In the genomic region with DNA sequence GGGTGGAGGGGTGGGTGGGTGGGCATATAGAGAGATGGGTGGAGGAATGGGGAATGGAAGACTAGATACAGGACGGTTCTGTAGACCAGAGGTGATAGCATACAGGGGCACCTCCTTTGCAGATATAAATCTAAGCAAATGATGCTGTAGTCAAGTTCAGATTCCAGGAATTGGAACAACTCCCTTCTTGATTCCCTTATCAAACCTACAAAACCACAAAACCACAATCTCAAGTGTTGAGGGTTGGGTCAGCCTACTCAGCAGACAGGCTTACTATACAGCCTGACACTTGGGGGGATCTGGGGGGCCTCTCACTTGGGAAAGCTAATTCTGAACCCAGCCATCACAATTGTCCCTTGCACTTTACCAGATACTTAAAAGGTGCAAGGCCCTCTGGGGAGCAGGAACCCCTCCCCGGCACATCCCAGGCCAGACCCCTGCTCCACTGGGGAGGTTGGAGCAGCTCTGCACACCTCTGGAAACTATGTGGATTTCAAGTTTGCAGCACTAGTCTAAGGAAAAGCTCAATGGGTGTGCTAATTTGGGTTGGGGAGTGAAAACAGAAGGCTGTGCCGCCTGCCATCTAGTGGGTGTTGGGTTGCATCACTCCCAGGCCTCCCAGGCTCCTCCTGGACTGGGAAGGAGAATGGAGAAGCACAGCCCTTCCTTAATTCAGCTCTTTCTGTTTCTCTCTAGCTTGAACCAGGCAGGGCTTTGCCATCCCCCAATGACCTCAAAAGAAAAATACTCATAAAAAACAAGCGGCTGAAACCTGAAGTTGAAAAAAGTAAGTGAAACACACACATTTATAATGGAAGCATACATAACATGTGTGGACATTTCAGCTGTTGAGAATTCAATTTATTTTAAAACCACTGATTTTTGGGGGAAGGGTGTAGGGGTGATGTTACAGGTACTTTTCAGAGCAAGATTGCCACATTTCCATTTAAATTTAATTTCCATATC, we compare ENCODE assay signal across 8 cellular contexts.
A peak's percentile ranks its signal among the peaks of the same experiment; 100 is the strongest.
DNase-seq lines count a peak whose midpoint lies in the region; ATAC-seq and TF ChIP-seq lines count a peak whose summit lies in the region.

No MANE protein-coding gene starts in this region.

- H3K9ac ChIP-seq in SK-N-MC (ENCODE audit: insufficient read length) = no peak overlapping the region

- H3K9me3 ChIP-seq in SK-N-MC (ENCODE audit: low read depth, low read length) = no peaks in the 10 kb centered on the region

- DNase-seq in NAMALWA (ENCODE audit: low spot score) (peak; percentile 38), SK-N-MC (ENCODE audit: low read depth, low spot score) (peak; percentile 50), fibroblast of the conjunctiva (ENCODE audit: low read depth) (peak; percentile 55), nucleus accumbens (lab: John Stamatoyannopoulos, UW) (peak in 41 of 56 donors; percentile 5 to 76 (median 31))
- DNase-seq in activated naive CD4-positive, alpha-beta T cell treated with anti-CD3 and anti-CD28 coated beads, Interleukin-2, amount 50 U/mL, for 16 hours = no peak

- no peaks in the 10 kb centered on the region for H3K36me3 ChIP-seq in SK-N-MC (ENCODE audit: insufficient read depth, low read length)

- H3K27ac ChIP-seq in C4-2B = no peak overlapping the region
- no peak overlapping the region for H3K27ac ChIP-seq in SK-N-MC

- peak; percentile 87 for TF ChIP-seq CTCF in C4-2B (conservative IDR thresholded peaks at IDR 0.05)

- no peak overlapping the region for H3K4me3 ChIP-seq in SK-N-MC

- ATAC-seq in GM19324 (IDR thresholded peaks at IDR 0.05; ENCODE audit: low FRiP score, unreplicated experiment) = peak; percentile 39
- ATAC-seq in GM21576 (IDR thresholded peaks at IDR 0.05; ENCODE audit: unreplicated experiment) = no peak
